ENCODE assay signal across 8 cellular contexts in the genomic region with DNA sequence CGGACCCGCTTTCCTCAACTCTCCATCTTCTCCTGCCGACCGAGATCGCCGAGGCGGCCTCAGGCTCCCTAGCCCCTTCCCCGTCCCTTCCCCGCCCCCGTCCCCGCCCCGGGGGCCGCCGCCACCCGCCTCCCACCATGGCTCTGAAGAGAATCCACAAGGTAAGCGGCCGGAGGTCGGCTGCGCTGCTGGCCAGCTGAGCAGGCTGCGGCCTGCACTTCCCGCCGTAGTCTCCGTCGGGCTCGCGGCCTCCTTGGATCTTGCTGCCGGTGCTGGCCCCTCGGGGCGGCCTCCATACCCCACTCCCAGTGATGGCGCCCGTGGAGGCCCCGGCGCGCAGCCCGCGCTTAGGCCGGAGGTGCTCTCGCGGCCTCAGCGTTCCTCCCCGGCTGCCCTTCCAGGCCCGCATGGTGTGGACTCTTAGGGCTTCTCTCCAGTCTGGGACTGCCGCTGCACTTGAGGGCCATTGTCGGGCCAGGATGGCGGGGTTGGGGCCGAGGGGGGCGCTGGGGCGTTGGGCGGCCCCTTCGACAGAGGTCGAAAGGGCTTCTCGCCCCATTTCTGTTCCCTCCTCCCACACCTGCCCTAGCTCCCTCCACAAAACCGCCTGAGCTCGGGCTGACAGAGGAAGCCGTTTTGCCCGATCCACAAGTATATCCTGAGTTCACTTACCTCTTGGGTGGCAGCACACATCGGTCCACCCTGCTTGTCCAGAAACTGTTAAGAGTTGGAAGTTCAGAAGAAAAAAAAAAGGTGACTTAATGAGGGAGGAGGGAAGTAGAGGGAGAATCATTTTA. TPM values are rescaled to one million over a fixed set of nuclear protein-coding genes. Genes with fewer than 3 reads are reported as not detected.
DNase-seq lines count a peak whose midpoint lies in the region; ATAC-seq and TF ChIP-seq lines count a peak whose summit lies in the region.

No MANE protein-coding gene starts in this region.

- no peaks in the 10 kb centered on the region for H3K27me3 ChIP-seq in foreskin keratinocyte
- H3K27me3 ChIP-seq in neuron (ENCODE audit: insufficient read depth, low read length): no peaks in the 10 kb centered on the region
- H3K27me3 ChIP-seq in transverse colon: no peaks in the 10 kb centered on the region

- peaks cover 6% of the 10 kb centered on the region for H3K4me1 ChIP-seq in foreskin keratinocyte
- peaks cover 10% of the 10 kb centered on the region for H3K4me1 ChIP-seq in neuron (ENCODE audit: insufficient read depth, low read length)
- H3K4me1 ChIP-seq in transverse colon: peaks cover 13 to 49% (median 43%) of the 10 kb centered on the region in 4 donors

- peaks cover 28% of the 10 kb centered on the region for H3K36me3 ChIP-seq in neuron (ENCODE audit: insufficient read depth, low read length)
- H3K36me3 ChIP-seq in transverse colon: no peaks in the 10 kb centered on the region

- intact Hi-C loops in transverse colon (cut with DNase I; ENCODE audit: low total_unique reads): no loop called here

- 0% methylated on average over 5 to 17 of the region's 57 CpGs for WGBS in transverse colon (ENCODE audit: low coverage in 1 of 2), 2 donors

- peaks cover 52% of the 10 kb centered on the region for H3K4me1 Mint-ChIP-seq in activated T-cell treated with anti-CD3 and anti-CD28 coated beads, Interleukin-2, amount 50 U/mL, for 72 hours (ENCODE audit: low read depth)

- H3K4me3 Mint-ChIP-seq in activated T-cell treated with anti-CD3 and anti-CD28 coated beads, Interleukin-2, amount 50 U/mL, for 72 hours: peak overlapping the region; percentile 97 to 99

- peak; percentile 20 for ATAC-seq in HG02840 (IDR thresholded peaks at IDR 0.05; ENCODE audit: low FRiP score, unreplicated experiment)
- peak; percentile 30 to 33 for ATAC-seq in activated T-cell treated with anti-CD3 and anti-CD28 coated beads, Interleukin-2, amount 50 U/mL, for 72 hours (replicated peaks in 1 of 2)
- peak; percentile 32 for ATAC-seq in foreskin keratinocyte

- TF ChIP-seq CTCF in foreskin keratinocyte (conservative IDR thresholded peaks at IDR 0.05) (no peak), transverse colon (IDR thresholded peaks at IDR 0.05) (no peak)

- DNase-seq in NCI-H146 (lab: John Stamatoyannopoulos, UW): peak; percentile 66
- no peak for DNase-seq in NCI-H146 treated with DMSO at 0.1 percent for 48 hours (lab: John Stamatoyannopoulos, UW; ENCODE audit: unreplicated experiment)
- peak; percentile 53 for DNase-seq in NCI-H510A treated with DMSO at 0.1 percent for 48 hours (lab: John Stamatoyannopoulos, UW)
- peak; percentile 51 to 58 for DNase-seq in activated T-cell treated with anti-CD3 and anti-CD28 coated beads, Interleukin-2, amount 50 U/mL, for 72 hours
- peak in 1 of 2 donors; percentile 29 for DNase-seq in foreskin keratinocyte
- no peak for DNase-seq in transverse colon

- H3K27me3 Mint-ChIP-seq in activated T-cell treated with anti-CD3 and anti-CD28 coated beads, Interleukin-2, amount 50 U/mL, for 72 hours (ENCODE audit: low read depth): no peaks in the 10 kb centered on the region

- H2AFZ ChIP-seq in neuron (ENCODE audit: low read depth, low read length): peak overlapping the region; percentile 88

- H3K9me3 Mint-ChIP-seq in activated T-cell treated with anti-CD3 and anti-CD28 coated beads, Interleukin-2, amount 50 U/mL, for 72 hours: no peaks in the 10 kb centered on the region

- peak overlapping the region; percentile 82 for H3K27ac ChIP-seq in foreskin keratinocyte
- H3K27ac ChIP-seq in transverse colon: peak overlapping the region; percentile 98 to 100 (median 99)

- H3K4me3 ChIP-seq in neuron (ENCODE audit: low read length) (peak overlapping the region; percentile 78), transverse colon (peak overlapping the region; percentile 60 to 99 (median 88))

- H3K27ac Mint-ChIP-seq in activated T-cell treated with anti-CD3 and anti-CD28 coated beads, Interleukin-2, amount 50 U/mL, for 72 hours: peak overlapping the region; percentile 93

- H3K36me3 Mint-ChIP-seq in activated T-cell treated with anti-CD3 and anti-CD28 coated beads, Interleukin-2, amount 50 U/mL, for 72 hours (ENCODE audit: insufficient read depth in 2 of 2): peaks cover 6 to 15% of the 10 kb centered on the region in 2 donors

- TF ChIP-seq EP300 in transverse colon (IDR thresholded peaks at IDR 0.05; ENCODE audit: low read depth): no peak

- no peaks in the 10 kb centered on the region for H3K9me3 ChIP-seq in neuron (ENCODE audit: low read length)
- no peaks in the 10 kb centered on the region for H3K9me3 ChIP-seq in transverse colon

- in situ Hi-C loops in transverse colon (cut with MboI; ENCODE audit: low pct_ligation_motif_present in 1 of 4, low pct_unique_long_range_greater_than_20kb in 1 of 4, low sequenced_read_pairs in 3 of 4): no loop called here

- peak; percentile 11 for TF ChIP-seq POLR2A in transverse colon (IDR thresholded peaks at IDR 0.05)

RNA-seq across cellular contexts. Expression of gene UBE2D2, which starts 0.7 kb away (rescaled TPM):
- 100 to 1,000 TPM; 315 to 342 TPM for total RNA-seq in activated T-cell treated with anti-CD3 and anti-CD28 coated beads, Interleukin-2, amount 50 U/mL, for 72 hours
- total RNA-seq in foreskin keratinocyte: 149 TPM in 2 replicates
- 153 and 160 TPM in 2 replicates for polyA plus RNA-seq in foreskin keratinocyte
- total RNA-seq in transverse colon: 100 to 1,000 TPM in 2 of 4 donors, 10 to 100 TPM in 2; 45.6 to 134 (median 80.8) TPM

Comparison
In these comparisons a context has a peak if more than half of its experiments do, and no peak if none do; other contexts are left out.
1. DNase-seq: peak in NCI-H146 (single experiment), NCI-H510A treated with DMSO at 0.1 percent for 48 hours (single experiment) and activated T-cell treated with anti-CD3 and anti-CD28 coated beads, Interleukin-2, amount 50 U/mL, for 72 hours (2 of 2); none in NCI-H146 treated with DMSO at 0.1 percent for 48 hours (single experiment) and transverse colon (single experiment).
2. Peak in every context shown above with its lines, with median percentiles within 50 percentile points of each other: ATAC-seq.